Comparison of ENCODE assay signal across 8 cellular contexts in genomic region chr22:31748490-31748889, GRCh38. TPM values are rescaled to one million over a fixed set of nuclear protein-coding genes. Genes with fewer than 3 reads are reported as not detected.
DNase-seq lines count a peak whose midpoint lies in the region; ATAC-seq, FAIRE-seq and TF ChIP-seq lines count a peak whose summit lies in the region.

No MANE protein-coding gene starts in this region.

- H3K4me1 Mint-ChIP-seq in CD4-positive, alpha-beta memory T cell = peaks cover 30 to 65% (median 46%) of the 10 kb centered on the region in 4 donors
- H3K4me1 Mint-ChIP-seq in naive B cell = peaks cover 38 to 59% (median 48%) of the 10 kb centered on the region in 3 donors

- H3K4me2 ChIP-seq in mammary epithelial cell (ENCODE audit: insufficient read depth, low read depth, low read length) = peak overlapping the region; percentile 83

- POLR2A ChIA-PET in CD4-positive, alpha-beta memory T cell (lab: Charles Lee; ENCODE audit: partially characterized antibody) = no interaction called here

- peaks cover 7 to 28% of the 10 kb centered on the region in 2 donors for H3K36me3 Mint-ChIP-seq in CD4-positive, alpha-beta memory T cell
- H3K36me3 Mint-ChIP-seq in naive B cell = no peaks in the 10 kb centered on the region

- peaks cover 59% of the 10 kb centered on the region for H3K79me2 ChIP-seq in mammary epithelial cell (ENCODE audit: insufficient read depth, low read length)

- peak overlapping the region; percentile 85 for H3K27ac ChIP-seq in CD4-positive, alpha-beta memory T cell (ENCODE audit: low read depth, low read length)
- H3K27ac ChIP-seq in mammary epithelial cell (ENCODE audit: insufficient read depth, low read depth, low read length) (peak overlapping the region; percentile 73), pancreas (no peak overlapping the region)

- intact Hi-C loops in CD4-positive, alpha-beta memory T cell (cut with micrococcal nuclease) = loop anchor here (2.0 kb wide), 1 partner anchor 72 kb away; no protein-coding TSS in a partner anchor
- intact Hi-C loops in mammary epithelial cell (cut with micrococcal nuclease) (loop anchor here (2.0 kb wide), 1 partner anchor 14 kb away; no protein-coding TSS in a partner anchor), pancreas (cut with DNase I) (no loop called here)

- dilution Hi-C loops in mammary epithelial cell (cut with HindIII; ENCODE audit: low sequenced_read_pairs) = loop anchor here (5.0 kb wide), 1 partner anchor 81 kb away; no protein-coding TSS in a partner anchor

- H3K4me1 ChIP-seq in CD4-positive, alpha-beta memory T cell (ENCODE audit: insufficient read depth, low read length) = peaks cover 42% of the 10 kb centered on the region
- H3K4me1 ChIP-seq in mammary epithelial cell (ENCODE audit: insufficient read depth, low read length) (peaks cover 14% of the 10 kb centered on the region), pancreas (peaks cover 6 to 17% (median 10%) of the 10 kb centered on the region in 3 donors)

- peak overlapping the region; percentile 39 to 97 (median 95) for H3K27ac Mint-ChIP-seq in CD4-positive, alpha-beta memory T cell
- peak overlapping the region in 5 of 6 donors; percentile 84 to 95 (median 91) for H3K27ac Mint-ChIP-seq in naive B cell

- CTCF ChIA-PET in CD4-positive, alpha-beta memory T cell (lab: Charles Lee; ENCODE audit: partially characterized antibody) = interaction anchor here (1.3 kb wide), 1 partner anchor 222 kb away, joined by 3 read pairs; no protein-coding TSS in a partner anchor
- CTCF ChIA-PET in mammary epithelial cell (lab: Charles Lee; ENCODE audit: low non-redundant PET) = no interaction called here

- no peaks in the 10 kb centered on the region for H3K27me3 ChIP-seq in CD4-positive, alpha-beta memory T cell (ENCODE audit: insufficient read depth, low read length)
- H3K27me3 ChIP-seq in mammary epithelial cell (ENCODE audit: insufficient read depth, low read length) (no peaks in the 10 kb centered on the region), pancreas (no peaks in the 10 kb centered on the region)

- no peak for TF ChIP-seq CTCF in mammary epithelial cell (conservative IDR thresholded peaks at IDR 0.05 in 1 of 2, IDR thresholded peaks at IDR 0.05 in 1 of 2; ENCODE audit: extremely low read depth in 1 of 2, insufficient read depth in 1 of 2, low read depth in 1 of 2, low read length in 2 of 2)
- TF ChIP-seq CTCF in pancreas (IDR thresholded peaks at IDR 0.05) = no peak

- ATAC-seq in naive B cell (ENCODE audit: low read depth in 2 of 2) (no peak), pancreas (no peak)

- DNase-seq in CD4-positive, alpha-beta memory T cell = no peak
- no peak for DNase-seq in Jurkat, Clone E6-1 (ENCODE audit: low read depth, low spot score)
- DNase-seq in mammary epithelial cell (no peak), naive B cell (no peak), pancreas (no peak), HK-2 (ENCODE audit: unreplicated experiment) (no peak), mesenteric fat pad (ENCODE audit: low spot score) (no peak)
- DNase-seq in stimulated activated CD8-positive, alpha-beta memory T cell treated with anti-CD3 and anti-CD28 coated beads, Interleukin-4, amount 100 ng/mL, for 48 hours = no peak

- no peak for FAIRE-seq in pancreas (lab: Jason Lieb, UNC)

- H4K20me1 ChIP-seq in mammary epithelial cell (ENCODE audit: insufficient read depth, low read length) = no peaks in the 10 kb centered on the region

- no peak overlapping the region for H2AFZ ChIP-seq in mammary epithelial cell (ENCODE audit: low read depth, low read length)

- in situ Hi-C loops in mammary epithelial cell (cut with MboI; ENCODE audit: low sequenced_read_pairs in 2 of 2) = no loop called here

- peak overlapping the region; percentile 92 to 100 (median 96) for H3K4me3 Mint-ChIP-seq in CD4-positive, alpha-beta memory T cell
- H3K4me3 Mint-ChIP-seq in naive B cell = peak overlapping the region; percentile 82 to 96 (median 92)

- H3K9ac ChIP-seq in mammary epithelial cell (ENCODE audit: insufficient read depth, low read length) = peak overlapping the region; percentile 98

- WGBS in mammary epithelial cell (ENCODE audit: low coverage, missing lambda C conversion rate) = 0% methylated on average over 2 of the region's 2 CpGs
- WGBS in pancreas, 2 donors = 20 to 35% methylated on average over 2 of the region's 2 CpGs

- peaks cover 0 to 3% (median 0%) of the 10 kb centered on the region in 8 donors for H3K9me3 Mint-ChIP-seq in CD4-positive, alpha-beta memory T cell
- peaks cover 0 to under 1% (median 0%) of the 10 kb centered on the region in 7 donors for H3K9me3 Mint-ChIP-seq in naive B cell

- no TSS peak for BruUV-seq in mammary epithelial cell (replicated peaks; lab: Mats Ljungman, UMichigan)

- peak overlapping the region; percentile 24 to 87 for H3K4me3 ChIP-seq in CD4-positive, alpha-beta memory T cell (ENCODE audit: low read length in 2 of 2)
- peak overlapping the region; percentile 97 for H3K4me3 ChIP-seq in Jurkat, Clone E6-1 (ENCODE audit: low read length)
- H3K4me3 ChIP-seq in mammary epithelial cell (replicated peaks in 1 of 3; ENCODE audit: insufficient read depth in 1 of 3, low read depth in 2 of 3, low read length in 3 of 3) = peak overlapping the region; percentile 70 to 84 (median 72)
- H3K4me3 ChIP-seq in pancreas = peak overlapping the region in 1 of 4 donors; percentile 83

- H3K27me3 Mint-ChIP-seq in CD4-positive, alpha-beta memory T cell = no peaks in the 10 kb centered on the region
- no peaks in the 10 kb centered on the region for H3K27me3 Mint-ChIP-seq in naive B cell

- H3K9me3 ChIP-seq in CD4-positive, alpha-beta memory T cell (ENCODE audit: control insufficient read depth in 1 of 2, low read length in 2 of 2) = no peaks in the 10 kb centered on the region
- H3K9me3 ChIP-seq in mammary epithelial cell (replicated peaks; ENCODE audit: insufficient read depth, low read length) (no peaks in the 10 kb centered on the region), pancreas (no peaks in the 10 kb centered on the region)

- no peaks in the 10 kb centered on the region for H3K36me3 ChIP-seq in CD4-positive, alpha-beta memory T cell (ENCODE audit: insufficient read depth, low read length)
- H3K36me3 ChIP-seq in mammary epithelial cell (ENCODE audit: insufficient read depth, low read length) (peaks cover 10% of the 10 kb centered on the region), pancreas (no peaks in the 10 kb centered on the region)

RNA-seq across cellular contexts. Expression of gene PRR14L, which starts 1.4 kb away (rescaled TPM):
- total RNA-seq in CD4-positive, alpha-beta memory T cell = 10 to 100 TPM; 70.7 to 72.6 TPM
- polyA plus RNA-seq in CD4-positive, alpha-beta memory T cell = 10 to 100 TPM; 13.4 to 36.5 TPM
- 12.1 TPM for polyA plus RNA-seq in Jurkat, Clone E6-1 (2012; ENCODE audit: insufficient read depth, insufficient read length)
- total RNA-seq in mammary epithelial cell = 10 to 100 TPM; 28.7 to 39.3 TPM
- polyA plus RNA-seq in mammary epithelial cell = 11.7 TPM
- 83.9 TPM for polyA minus RNA-seq in mammary epithelial cell
- polyA plus RNA-seq in naive B cell (ENCODE audit: low read depth in 6 of 6) = 10 to 100 TPM; 24.8 to 60.7 (median 32.3) TPM
- total RNA-seq in pancreas = 10 to 100 TPM; 16.3 to 32.8 (median 19.3) TPM
- 1 to 10 TPM; 5.3 to 7.0 TPM for polyA plus RNA-seq in pancreas
- total RNA-seq in mesenteric fat pad = 39.7 TPM

RNA-seq across cellular contexts. Expression of gene DEPDC5, which starts 5.3 kb away (rescaled TPM):
- total RNA-seq in CD4-positive, alpha-beta memory T cell = 10 to 100 TPM; 52.3 to 54.4 TPM
- 10 to 100 TPM in 1 of 2 donors, 1 to 10 TPM in 1; 3.9 to 11.7 TPM for polyA plus RNA-seq in CD4-positive, alpha-beta memory T cell
- 22.8 TPM for polyA plus RNA-seq in Jurkat, Clone E6-1 (2012; ENCODE audit: insufficient read depth, insufficient read length)
- total RNA-seq in mammary epithelial cell = 10 to 100 TPM; 14.8 to 23.6 TPM
- 7.2 TPM for polyA plus RNA-seq in mammary epithelial cell
- polyA minus RNA-seq in mammary epithelial cell = 34.5 TPM
- polyA plus RNA-seq in naive B cell (ENCODE audit: low read depth in 6 of 6) = 10 to 100 TPM in 3 of 6 donors, 1 to 10 TPM in 3; 5.0 to 29.8 (median 10.0) TPM
- total RNA-seq in pancreas = 10 to 100 TPM in 1 of 6 donors, 1 to 10 TPM in 5; 5.9 to 17.2 (median 9.0) TPM
- polyA plus RNA-seq in pancreas = 10 to 100 TPM in 1 of 2 donors, 1 to 10 TPM in 1; 7.7 to 10.1 TPM
- 24.7 TPM for total RNA-seq in mesenteric fat pad

Comparison
In these comparisons a context has a peak if more than half of its experiments do, and no peak if none do; other contexts are left out.
1. H3K27ac ChIP-seq: peak in CD4-positive, alpha-beta memory T cell (single experiment) and mammary epithelial cell (single experiment); none in pancreas (0 of 4).
2. intact Hi-C loops: an anchor here in CD4-positive, alpha-beta memory T cell (2.0 kb wide) and mammary epithelial cell (2.0 kb wide); none called in pancreas.